ENCODE assay signal across 1 cellular context in genomic region chr18:227902-228301, GRCh38.
TF ChIP-seq lines count a peak whose summit lies in the region.

No MANE protein-coding gene starts in this region.

TF ChIP-seq in HepG2, 621 proteins besides CTCF, POLR2A, EP300 and RAD21:
- TF ChIP-seq SATB2 (CRISPR knock-in tag; IDR thresholded peaks at IDR 0.05) (no peak), ZNF660 (CRISPR knock-in tag; IDR thresholded peaks at IDR 0.05; ENCODE audit: borderline replicate concordance, low read depth) (no peak), ELK4 (CRISPR knock-in tag; IDR thresholded peaks at IDR 0.05; ENCODE audit: borderline replicate concordance) (no peak), NR2F1 (CRISPR knock-in tag; IDR thresholded peaks at IDR 0.05) (no peak), FOXM1 (CRISPR knock-in tag; IDR thresholded peaks at IDR 0.05) (no peak), KDM5A (IDR thresholded peaks at IDR 0.05; ENCODE audit: borderline replicate concordance, low read length) (no peak), ZSCAN5A (CRISPR knock-in tag; IDR thresholded peaks at IDR 0.05; ENCODE audit: borderline replicate concordance) (no peak), NCOR1 (IDR thresholded peaks at IDR 0.05; ENCODE audit: borderline replicate concordance, low read length) (no peak), ZNF768 (CRISPR knock-in tag; IDR thresholded peaks at IDR 0.05) (no peak), ZNF484 (CRISPR knock-in tag; IDR thresholded peaks at IDR 0.05; ENCODE audit: borderline replicate concordance, low read depth) (no peak), KLF16 (CRISPR knock-in tag; IDR thresholded peaks at IDR 0.05) (no peak), HIC2 (CRISPR knock-in tag; IDR thresholded peaks at IDR 0.05; ENCODE audit: low read depth) (no peak), MLX (CRISPR knock-in tag; IDR thresholded peaks at IDR 0.05) (no peak), TSC22D2 (CRISPR knock-in tag; IDR thresholded peaks at IDR 0.05; ENCODE audit: borderline replicate concordance) (no peak), ZNF572 (CRISPR knock-in tag; IDR thresholded peaks at IDR 0.05) (no peak), ZFP90 (CRISPR knock-in tag; IDR thresholded peaks at IDR 0.05; ENCODE audit: borderline replicate concordance) (no peak), ZNF891 (CRISPR knock-in tag; IDR thresholded peaks at IDR 0.05) (no peak), HMGXB4 (CRISPR knock-in tag; IDR thresholded peaks at IDR 0.05; ENCODE audit: borderline replicate concordance in 1 of 2, low read depth in 1 of 2) (no peak)
